1 cellular context compared by ENCODE assay signal in the genomic region with DNA sequence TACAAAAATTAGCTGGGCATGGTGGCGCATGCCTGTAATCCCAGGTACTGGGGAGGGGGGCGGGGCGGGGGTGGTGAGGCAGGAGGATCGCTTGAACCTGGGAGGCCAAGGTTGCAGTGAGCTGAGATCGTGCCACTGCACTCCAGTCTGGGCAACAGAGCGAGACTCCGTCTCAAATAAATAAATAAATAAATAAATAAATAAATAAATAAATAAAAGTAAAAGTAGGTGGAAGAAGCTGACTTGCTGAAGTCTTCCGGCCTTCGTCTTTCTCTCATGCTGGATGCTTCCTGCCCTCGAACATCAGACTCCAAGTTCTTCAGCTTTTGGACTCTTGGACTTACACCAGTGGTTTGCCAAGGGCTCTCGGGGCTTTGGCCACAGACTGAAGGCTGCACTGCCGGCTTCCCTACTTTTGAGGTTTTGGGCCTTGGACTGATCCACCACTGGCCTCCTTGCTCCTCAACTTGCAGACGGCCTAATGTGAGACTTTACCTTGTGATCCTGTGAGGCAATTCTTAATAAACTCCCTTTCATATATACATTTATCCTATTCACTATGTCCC.
TF ChIP-seq lines count a peak whose summit lies in the region.

No MANE protein-coding gene starts in this region.

TF ChIP-seq in K562, 482 proteins besides CTCF, POLR2A, EP300 and RAD21:
- 0 out of 2 replicates have a peak, but pooled peaks have one; percentile 15 for TF ChIP-seq XRCC5 (IDR thresholded peaks at IDR 0.05; ENCODE audit: low read depth, low read length)
